In genomic region chr19:43622070-43622469, GRCh38 we compare ENCODE assay signal across 29 cellular contexts. TPM values are rescaled to one million over a fixed set of nuclear protein-coding genes. Genes with fewer than 3 reads are reported as not detected.
"Had no signal": no experiment of that assay in that cellular context is flagged by ENCODE, and none has a peak within 500 bp of the region (broad histone marks: within the 10 kb centered on the region; RNA-seq: fewer than 3 reads in every experiment).

No MANE protein-coding gene starts in this region.

- H3K4me2 ChIP-seq: hepatocyte had no signal

- H3K4me3 ChIP-seq: esophagus muscularis mucosa, gastroesophageal sphincter, heart left ventricle, hepatocyte, lung, ovary, psoas muscle, sigmoid colon, stomach, thyroid gland, vagina had no signal

- H3K27ac Mint-ChIP-seq: dendritic cell treated with granulocyte-macrophage colony-stimulating factor and Interleukin-4, amounts not matched to agents 40 ng/mL and 50 ng/mL, for 4 days; endodermal cell; memory B cell; nephron progenitor cell; stimulated activated effector memory CD8-positive, alpha-beta T cell treated with anti-CD3 and anti-CD28 coated beads, Interleukin-12 subunit alpha, Interleukin-12 subunit beta, amount 100 ng/mL, for 72 hours had no signal

- H3K27ac ChIP-seq: epithelial cell of prostate, esophagus muscularis mucosa, foreskin keratinocyte, gastroesophageal sphincter, heart left ventricle, hepatocyte, ovary, psoas muscle, sigmoid colon, stomach, thyroid gland, vagina had no signal

- H3K9me3 Mint-ChIP-seq: dendritic cell treated with granulocyte-macrophage colony-stimulating factor and Interleukin-4, amounts not matched to agents 40 ng/mL and 50 ng/mL, for 4 days; endodermal cell; nephron progenitor cell; stimulated activated effector memory CD8-positive, alpha-beta T cell treated with anti-CD3 and anti-CD28 coated beads, Interleukin-12 subunit alpha, Interleukin-12 subunit beta, amount 100 ng/mL, for 72 hours had no signal

- H3K36me3 ChIP-seq: heart left ventricle, ovary, stomach, thyroid gland, vagina had no signal

- DNase-seq: effector CD8-positive, alpha-beta T cell; endodermal cell; foreskin keratinocyte; heart left ventricle; kidney; nephron progenitor cell; nucleus accumbens; ovary; psoas muscle; right cardiac atrium; sigmoid colon; stimulated activated CD4-positive, alpha-beta T cell treated with anti-CD3 and anti-CD28 coated beads, Interleukin-2, amount 100 ng/mL, for 24 hours; stimulated activated CD4-positive, alpha-beta T cell treated with anti-CD3 and anti-CD28 coated beads, Interleukin-4, amount 100 ng/mL, for 24 hours; stimulated activated naive CD4-positive, alpha-beta T cell treated with Interleukin-2 at 50 U/mL for 16 hours; stomach; thyroid gland; trophoblast cell had no signal

- H2AFZ ChIP-seq: hepatocyte had no signal

- H3K27me3 ChIP-seq: esophagus muscularis mucosa, foreskin keratinocyte, gastroesophageal sphincter, hepatocyte, ovary, sigmoid colon, stomach, thyroid gland, vagina had no signal

- ATAC-seq: foreskin keratinocyte; gastroesophageal sphincter; heart left ventricle; left lobe of liver; psoas muscle; right cardiac atrium; stimulated activated effector memory CD8-positive, alpha-beta T cell treated with anti-CD3 and anti-CD28 coated beads, Interleukin-12 subunit alpha, Interleukin-12 subunit beta, amount 100 ng/mL, for 72 hours had no signal

- H3K36me3 Mint-ChIP-seq: memory B cell had no signal

- H3K4me3 Mint-ChIP-seq: dendritic cell treated with granulocyte-macrophage colony-stimulating factor and Interleukin-4, amounts not matched to agents 40 ng/mL and 50 ng/mL, for 4 days; endodermal cell; memory B cell; nephron progenitor cell; stimulated activated effector memory CD8-positive, alpha-beta T cell treated with anti-CD3 and anti-CD28 coated beads, Interleukin-12 subunit alpha, Interleukin-12 subunit beta, amount 100 ng/mL, for 72 hours had no signal

- H3K9me3 ChIP-seq: esophagus muscularis mucosa, gastroesophageal sphincter, heart left ventricle, ovary, psoas muscle, sigmoid colon, stomach, thyroid gland, vagina had no signal

RNA-seq across cellular contexts. Expression of gene SRRM5, which starts 10.2 kb away (rescaled TPM):
- total RNA-seq: skeletal muscle tissue, stomach, temporal lobe had no signal
